In the genomic region with DNA sequence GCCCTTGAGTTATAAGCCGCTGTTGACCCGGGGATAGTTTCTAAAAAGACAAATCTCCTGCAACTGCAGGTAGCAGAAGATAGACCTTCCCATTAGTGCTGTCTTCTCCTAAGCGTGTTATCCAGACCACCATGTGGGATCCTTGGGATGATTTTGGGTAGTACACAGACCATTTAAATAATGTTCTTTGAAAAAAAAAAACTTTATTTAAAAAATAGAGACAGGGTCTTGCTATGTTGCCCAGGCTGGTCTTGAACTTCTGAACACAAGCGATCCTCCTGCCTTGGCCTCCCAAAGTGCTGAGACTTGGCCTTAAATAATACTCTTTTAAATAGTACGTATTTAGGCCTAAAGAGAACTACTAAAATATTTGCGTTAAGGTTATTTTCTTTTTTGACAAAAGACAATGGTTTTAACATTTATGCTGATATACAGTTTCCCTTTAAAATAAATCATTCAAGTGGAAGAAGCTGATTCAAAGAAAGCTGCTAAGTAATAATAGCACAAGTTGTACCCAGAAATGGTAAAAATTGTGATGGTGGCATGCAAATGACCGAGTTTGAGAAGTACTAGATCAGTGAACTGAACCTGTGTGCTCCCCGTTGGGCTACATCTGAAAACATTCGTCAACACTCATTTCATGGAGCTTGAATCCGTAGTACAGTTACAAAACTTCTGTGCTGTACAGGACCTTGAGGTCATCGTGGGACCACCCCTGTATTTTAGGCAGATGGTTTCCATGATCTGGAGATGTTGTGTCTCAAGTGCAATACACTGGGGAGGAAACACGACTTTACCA, we compare ENCODE assay signal across 17 cellular contexts. TPM values are rescaled to one million over a fixed set of nuclear protein-coding genes. Genes with fewer than 3 reads are reported as not detected.
DNase-seq lines count a peak whose midpoint lies in the region; ATAC-seq, FAIRE-seq and TF ChIP-seq lines count a peak whose summit lies in the region.
"Had no signal": no experiment of that assay in that cellular context is flagged by ENCODE, and none has a peak within 500 bp of the region (broad histone marks: within the 10 kb centered on the region; RNA-seq: fewer than 3 reads in every experiment).

No MANE protein-coding gene starts in this region.

- no peaks in the 10 kb centered on the region; a peak in 1 of 22 replicates for H4K20me1 ChIP-seq in BLaER1 treated with 17β-estradiol and CSF1 and Interleukin-3, amounts not matched to agents 10 nM and 100 nM
- no peaks in the 10 kb centered on the region for H4K20me1 ChIP-seq in OCI-LY3 (ENCODE audit: insufficient read depth, low read length)

- peaks cover 3% of the 10 kb centered on the region for H3K36me3 Mint-ChIP-seq in memory B cell
- H3K36me3 Mint-ChIP-seq in activated naive CD4-positive, alpha-beta T cell treated with anti-CD3 and anti-CD28 coated beads for 36 hours (ENCODE audit: low read depth), result peaks cover 5% of the 10 kb centered on the region

- no peaks in the 10 kb centered on the region for H3K79me2 ChIP-seq in OCI-LY3 (ENCODE audit: low read length)

- H3K4me3 Mint-ChIP-seq in memory B cell, result peak overlapping the region; percentile 63
- H3K4me3 Mint-ChIP-seq in activated naive CD4-positive, alpha-beta T cell treated with anti-CD3 and anti-CD28 coated beads for 36 hours, result no peak overlapping the region

- H3K27me3 ChIP-seq in BLaER1 treated with 17β-estradiol and CSF1 and Interleukin-3, amounts not matched to agents 10 nM and 100 nM, result no peaks in the 10 kb centered on the region
- H3K27me3 ChIP-seq in OCI-LY3 (ENCODE audit: low read depth, low read length), result no peaks in the 10 kb centered on the region
- no peaks in the 10 kb centered on the region for H3K27me3 ChIP-seq in prostate gland (replicated peaks; ENCODE audit: insufficient read depth)

- H2AFZ ChIP-seq in OCI-LY3 (ENCODE audit: low read depth, low read length), result peak overlapping the region; percentile 26

- H3K36me3 ChIP-seq in BLaER1 treated with 17β-estradiol and CSF1 and Interleukin-3, amounts not matched to agents 10 nM and 100 nM, result peaks cover 13 to 26% (median 21%) of the 10 kb centered on the region in 11 experiments
- peaks cover 7% of the 10 kb centered on the region for H3K36me3 ChIP-seq in OCI-LY3 (replicated peaks; ENCODE audit: low read depth, low read length)
- H3K36me3 ChIP-seq in prostate gland, result no peaks in the 10 kb centered on the region

- no peaks in the 10 kb centered on the region for H3K9me3 ChIP-seq in BLaER1 treated with 17β-estradiol and CSF1 and Interleukin-3, amounts not matched to agents 10 nM and 100 nM (replicated peaks in 1 of 11)
- H3K9me3 ChIP-seq in OCI-LY3 (ENCODE audit: insufficient read depth, low read length) (no peaks in the 10 kb centered on the region), prostate gland (no peaks in the 10 kb centered on the region)

- peak overlapping the region in 9 of 11 experiments; percentile 69 to 86 (median 75); a peak in 18 of 22 replicates for H3K4me2 ChIP-seq in BLaER1 treated with 17β-estradiol and CSF1 and Interleukin-3, amounts not matched to agents 10 nM and 100 nM
- peak overlapping the region; percentile 64 for H3K4me2 ChIP-seq in OCI-LY3 (ENCODE audit: low read length)

- peak; percentile 27 for FAIRE-seq in GM12892 (lab: Jason Lieb, UNC)

- peaks cover 30% of the 10 kb centered on the region for H3K4me1 Mint-ChIP-seq in memory B cell
- peaks cover 51% of the 10 kb centered on the region for H3K4me1 Mint-ChIP-seq in activated naive CD4-positive, alpha-beta T cell treated with anti-CD3 and anti-CD28 coated beads for 36 hours (ENCODE audit: low read depth)

- DNase-seq in GM12892 (ENCODE audit: insufficient read length), result no peak
- DNase-seq in memory B cell (ENCODE audit: low spot score in 2 of 2), result no peak
- no peak for DNase-seq in effector CD4-positive, alpha-beta T cell
- no peak for DNase-seq in activated naive CD4-positive, alpha-beta T cell treated with anti-CD3 and anti-CD28 coated beads for 36 hours
- no peak for DNase-seq in prostate gland (ENCODE audit: low spot score)
- DNase-seq: EL, GOT3, IMR-90, NCI-H1048, NCI-H2227 treated with DMSO at 0.1 percent for 48 hours, NCI-H524 treated with DMSO at 0.1 percent for 48 hours, PC-3, T-helper 1 cell had no signal

- TF ChIP-seq POLR2A in GM12892 (IDR thresholded peaks at IDR 0.05; ENCODE audit: low read depth, low read length), result no peak
- no peak for TF ChIP-seq POLR2A in prostate gland (IDR thresholded peaks at IDR 0.05)

- peak overlapping the region in 1 of 11 experiments; percentile 75; a peak in 2 of 22 replicates for H3K27ac ChIP-seq in BLaER1 treated with 17β-estradiol and CSF1 and Interleukin-3, amounts not matched to agents 10 nM and 100 nM
- H3K27ac ChIP-seq in OCI-LY3 (ENCODE audit: low read length) (peak overlapping the region; percentile 75), prostate gland (no peak overlapping the region)

- no peak overlapping the region for H3K4me3 ChIP-seq in BLaER1 treated with 17β-estradiol and CSF1 and Interleukin-3, amounts not matched to agents 10 nM and 100 nM
- H3K4me3 ChIP-seq in OCI-LY3 (ENCODE audit: low read length), result peak overlapping the region; percentile 50
- H3K4me3 ChIP-seq in prostate gland, result no peak overlapping the region

- H3K9me3 Mint-ChIP-seq in memory B cell, result no peaks in the 10 kb centered on the region
- H3K9me3 Mint-ChIP-seq in activated naive CD4-positive, alpha-beta T cell treated with anti-CD3 and anti-CD28 coated beads for 36 hours, result no peaks in the 10 kb centered on the region

- H3K9ac ChIP-seq in BLaER1 treated with 17β-estradiol and CSF1 and Interleukin-3, amounts not matched to agents 10 nM and 100 nM, result no peak overlapping the region
- peak overlapping the region; percentile 45 for H3K9ac ChIP-seq in OCI-LY3 (ENCODE audit: low read length)

- peaks cover 45 to 60% (median 58%) of the 10 kb centered on the region in 10 experiments for H3K4me1 ChIP-seq in BLaER1 treated with 17β-estradiol and CSF1 and Interleukin-3, amounts not matched to agents 10 nM and 100 nM
- H3K4me1 ChIP-seq in OCI-LY3 (ENCODE audit: low read length) (peaks cover 59% of the 10 kb centered on the region), prostate gland (replicated peaks) (peaks cover 5% of the 10 kb centered on the region)

- peak; percentile 44 for ATAC-seq in memory B cell (ENCODE audit: low read depth)
- ATAC-seq in HG03159 (IDR thresholded peaks at IDR 0.05; ENCODE audit: unreplicated experiment), result no peak
- ATAC-seq: PC-3 had no signal

- peak overlapping the region; percentile 94 for H3K27ac Mint-ChIP-seq in memory B cell
- H3K27ac Mint-ChIP-seq in activated naive CD4-positive, alpha-beta T cell treated with anti-CD3 and anti-CD28 coated beads for 36 hours, result no peak overlapping the region

- no peaks in the 10 kb centered on the region for H3K27me3 Mint-ChIP-seq in memory B cell
- H3K27me3 Mint-ChIP-seq in activated naive CD4-positive, alpha-beta T cell treated with anti-CD3 and anti-CD28 coated beads for 36 hours (ENCODE audit: low read depth), result no peaks in the 10 kb centered on the region

- intact Hi-C loops in activated naive CD4-positive, alpha-beta T cell treated with anti-CD3 and anti-CD28 coated beads for 36 hours (cut with micrococcal nuclease), result loop anchor here (5.0 kb wide), 2 partner anchors 699 to 1024 kb away; no protein-coding TSS in a partner anchor
- intact Hi-C loops in prostate gland (cut with DNase I), result loop anchor here (10.0 kb wide), 1 partner anchor 101 kb away; no protein-coding TSS in a partner anchor

- TF ChIP-seq CTCF in OCI-LY3 (IDR thresholded peaks at IDR 0.05; ENCODE audit: low read depth, low read length) (no peak), prostate gland (IDR thresholded peaks at IDR 0.05) (no peak)

- CTCF ChIA-PET in activated naive CD4-positive, alpha-beta T cell treated with anti-CD3 and anti-CD28 coated beads for 36 hours (lab: Charles Lee), result no interaction called here

- WGBS in prostate gland, result 89% methylated on average over 12 of the region's 12 CpGs

RNA-seq across cellular contexts. Expression of gene SMARCE1, which starts 24.0 kb away (rescaled TPM):
- 107 TPM for polyA plus RNA-seq in GM12892 (2012; ENCODE audit: missing spikeins)
- total RNA-seq in activated naive CD4-positive, alpha-beta T cell treated with anti-CD3 and anti-CD28 coated beads for 36 hours, result 100 to 1,000 TPM; 102 to 112 TPM
- total RNA-seq in prostate gland, result 10 to 100 TPM; 65.7 to 82.0 TPM

RNA-seq across cellular contexts. Expression of gene KRT222, which starts 41.4 kb away (rescaled TPM):
- polyA plus RNA-seq in GM12892 (2012; ENCODE audit: missing spikeins), result not detected
- not detected for total RNA-seq in activated naive CD4-positive, alpha-beta T cell treated with anti-CD3 and anti-CD28 coated beads for 36 hours
- total RNA-seq in prostate gland, result under 1 TPM; 0.05 to 0.91 TPM
- total RNA-seq: IMR-90, PC-3 had no signal
- polyA plus RNA-seq: IMR-90 had no signal

RNA-seq across cellular contexts. Expression of gene CCR7, which starts 58.3 kb away (rescaled TPM):
- polyA plus RNA-seq in GM12892 (2012; ENCODE audit: missing spikeins), result 167 TPM
- 100 to 1,000 TPM; 150 to 156 TPM for total RNA-seq in activated naive CD4-positive, alpha-beta T cell treated with anti-CD3 and anti-CD28 coated beads for 36 hours
- under 1 TPM in 1 of 2 donors, not detected in 1; 0.40 TPM for total RNA-seq in prostate gland
- total RNA-seq: PC-3, SK-MEL-5 had no signal

Comparison
In these comparisons a context has a peak if more than half of its experiments do, and no peak if none do; other contexts are left out.
1. RNA of gene CCR7, which starts 58.3 kb away (total RNA-seq): 150 to 156 TPM in activated naive CD4-positive, alpha-beta T cell treated with anti-CD3 and anti-CD28 coated beads for 36 hours; 0.40 TPM in prostate gland; every median in the first group is over 100 times any median in the second.